29 cellular contexts compared by ENCODE assay signal in the genomic region with DNA sequence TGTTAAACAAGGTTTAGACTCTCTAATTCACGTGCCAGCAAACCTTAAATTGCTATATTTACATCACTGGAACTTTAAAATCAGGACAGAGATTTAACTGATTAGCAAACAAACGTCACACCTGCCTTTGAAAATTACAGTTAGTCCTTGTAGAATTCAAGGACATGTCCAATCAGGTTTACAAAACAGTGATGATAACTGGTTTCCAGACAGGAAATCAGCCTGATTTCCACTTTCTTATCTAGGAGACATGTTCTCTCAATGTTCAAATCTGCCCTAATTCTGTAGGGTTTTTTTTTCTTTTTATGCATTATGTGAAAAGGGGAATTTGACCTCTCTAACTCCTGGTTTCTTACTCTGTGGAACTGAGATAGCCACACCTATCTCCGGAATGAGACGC. TPM values are rescaled to one million over a fixed set of nuclear protein-coding genes. Genes with fewer than 3 reads are reported as not detected.
DNase-seq lines count a peak whose midpoint lies in the region; ATAC-seq, FAIRE-seq and TF ChIP-seq lines count a peak whose summit lies in the region.
"Had no signal": no experiment of that assay in that cellular context is flagged by ENCODE, and none has a peak within 500 bp of the region (broad histone marks: within the 10 kb centered on the region; RNA-seq: fewer than 3 reads in every experiment).

No MANE protein-coding gene starts in this region.

- intact Hi-C loops in upper lobe of right lung (cut with DNase I), result no loop called here
- intact Hi-C loops in activated T-helper 2 cell treated with anti-CD3 and anti-CD28 coated beads, Interferon-gamma antibody, Interleukin-2, Interleukin-4, amounts not matched to agents 10 μg/mL and 5 μg/mL and 100 μg/mL, durations not matched to agents 14 hours and 24 hours and 36 hours (cut with micrococcal nuclease), result no loop called here

- CTCF ChIA-PET in SK-N-SH (lab: Yijun Ruan, JAX) (no interaction called here), WTC11 (lab: Charles Lee) (interaction anchor here (0.8 to 1.2 kb wide), 2 partner anchors 94 to 203 kb away, joined by 3 to 4 read pairs; no protein-coding TSS in a partner anchor)

- H3K27ac Mint-ChIP-seq in WTC11, result no peak overlapping the region
- H3K27ac Mint-ChIP-seq in activated T-helper 2 cell treated with anti-CD3 and anti-CD28 coated beads, Interferon-gamma antibody, Interleukin-2, Interleukin-4, amounts not matched to agents 10 μg/mL and 5 μg/mL and 100 μg/mL, durations not matched to agents 14 hours and 24 hours and 36 hours, result no peak overlapping the region
- H3K27ac Mint-ChIP-seq: activated CD4-positive, alpha-beta T cell treated with anti-CD3 and anti-CD28 coated beads, Interleukin-2, amount 10 ng/mL, durations not matched to agents 24 days and 14 days; activated naive CD4-positive, alpha-beta T cell treated with anti-CD3 and anti-CD28 coated beads, Interleukin-2, amount 50 U/mL, for 24 hours; memory B cell had no signal

- H2AFZ ChIP-seq in SK-N-SH (ENCODE audit: low read depth), result 0 out of 2 replicates have a peak overlapping the region, but pooled peaks have one; percentile 35
- peak overlapping the region; percentile 96 for H2AFZ ChIP-seq in keratinocyte (ENCODE audit: control insufficient read depth, low read length)

- POLR2A ChIA-PET in SK-N-SH (lab: Yijun Ruan, JAX), result no interaction called here
- POLR2A ChIA-PET in WTC11 (lab: Charles Lee), result interaction anchor here (0.6 kb wide), 1 partner anchor 308 kb away, joined by 3 read pairs; no protein-coding TSS in a partner anchor

- H3K9ac ChIP-seq in SK-N-SH, result no peak overlapping the region
- no peak overlapping the region for H3K9ac ChIP-seq in keratinocyte (ENCODE audit: control insufficient read depth, extremely low read depth, insufficient read depth, low read length)
- H3K9ac ChIP-seq: BLaER1 had no signal

- no peaks in the 10 kb centered on the region for H3K79me2 ChIP-seq in SK-N-SH (ENCODE audit: insufficient read depth)
- H3K79me2 ChIP-seq in keratinocyte (ENCODE audit: control insufficient read depth, insufficient read depth, low read length), result no peaks in the 10 kb centered on the region

- H3K4me2 ChIP-seq in SK-N-SH (no peak overlapping the region), keratinocyte (ENCODE audit: control insufficient read depth, extremely low read depth, insufficient read depth, low read depth, low read length) (peak overlapping the region; percentile 89)
- H3K4me2 ChIP-seq: BLaER1, smooth muscle cell had no signal

- ATAC-seq in SK-N-SH treated with all-trans-retinoic acid at 6 μM for 48 hours, result no peak
- ATAC-seq in upper lobe of right lung, result no peak
- ATAC-seq in WTC11, result no peak
- no peak for ATAC-seq in GM18873 (IDR thresholded peaks at IDR 0.05; ENCODE audit: low FRiP score, unreplicated experiment)
- ATAC-seq: heart left ventricle had no signal

- H3F3A ChIP-seq in SK-N-SH (replicated peaks; ENCODE audit: insufficient read depth), result no peaks in the 10 kb centered on the region

- no peak overlapping the region for H3K4me3 ChIP-seq in SK-N-SH (ENCODE audit: low read depth in 2 of 2, low read length in 1 of 2)
- peak overlapping the region in 2 of 3 experiments; percentile 64 to 67 for H3K4me3 ChIP-seq in keratinocyte (ENCODE audit: control insufficient read depth in 2 of 3, extremely low read depth in 1 of 3, insufficient read depth in 2 of 3, low read depth in 1 of 3, low read length in 3 of 3)
- no peak overlapping the region for H3K4me3 ChIP-seq in upper lobe of right lung
- H3K4me3 ChIP-seq: BLaER1, heart left ventricle, SK-N-MC, smooth muscle cell, uterus had no signal

- H4K20me1 ChIP-seq in SK-N-SH (ENCODE audit: insufficient read depth) (no peaks in the 10 kb centered on the region), keratinocyte (ENCODE audit: control insufficient read depth, extremely low read depth, insufficient read depth, low read length) (no peaks in the 10 kb centered on the region)
- H4K20me1 ChIP-seq: BLaER1 had no signal

- no peak overlapping the region for H3K27ac ChIP-seq in SK-N-SH (ENCODE audit: low read depth in 2 of 2, low read length in 1 of 2)
- peak overlapping the region; percentile 90 for H3K27ac ChIP-seq in keratinocyte (ENCODE audit: control insufficient read depth, insufficient read depth, low read length)
- peak overlapping the region; percentile 47 for H3K27ac ChIP-seq in upper lobe of right lung
- H3K27ac ChIP-seq: BLaER1, heart left ventricle, SK-N-MC, uterus had no signal

- TF ChIP-seq RAD21 in SK-N-SH (IDR thresholded peaks at IDR 0.05; ENCODE audit: low read length), result no peak

- no peak for TF ChIP-seq CTCF in SK-N-SH (IDR thresholded peaks at IDR 0.05)
- TF ChIP-seq CTCF in keratinocyte (optimal IDR thresholded peaks at IDR 0.05 in 1 of 3, IDR thresholded peaks at IDR 0.05 in 1 of 3, conservative IDR thresholded peaks at IDR 0.05 in 1 of 3; ENCODE audit: extremely low read depth in 1 of 3, insufficient read depth in 2 of 3, low read length in 3 of 3), result no peak
- TF ChIP-seq CTCF in upper lobe of right lung (IDR thresholded peaks at IDR 0.05), result no peak
- no peak for TF ChIP-seq CTCF in WTC11 (IDR thresholded peaks at IDR 0.05)

- H3K4me1 ChIP-seq in SK-N-SH (ENCODE audit: control insufficient read depth in 1 of 2, insufficient read depth in 2 of 2, low read depth in 1 of 2, low read length in 1 of 2) (no peaks in the 10 kb centered on the region; a peak in 2 of 4 replicates), keratinocyte (ENCODE audit: control insufficient read depth, extremely low read depth, insufficient read depth, low read length) (peaks cover 52% of the 10 kb centered on the region), upper lobe of right lung (peaks cover 4% of the 10 kb centered on the region)
- H3K4me1 ChIP-seq: BLaER1, uterus had no signal

- H3K36me3 ChIP-seq in SK-N-SH (replicated peaks in 1 of 2; ENCODE audit: control insufficient read depth in 1 of 2, insufficient read depth in 2 of 2, low read length in 1 of 2) (no peaks in the 10 kb centered on the region), keratinocyte (ENCODE audit: control insufficient read depth in 2 of 2, extremely low read depth in 1 of 2, insufficient read depth in 2 of 2, low read length in 2 of 2) (no peaks in the 10 kb centered on the region), upper lobe of right lung (no peaks in the 10 kb centered on the region)
- H3K36me3 ChIP-seq: BLaER1, heart left ventricle, uterus had no signal

- H3K27me3 ChIP-seq in SK-N-SH (ENCODE audit: insufficient read depth) (no peaks in the 10 kb centered on the region), keratinocyte (ENCODE audit: control insufficient read depth, extremely low read depth, insufficient read depth, low read length) (no peaks in the 10 kb centered on the region), upper lobe of right lung (no peaks in the 10 kb centered on the region)
- H3K27me3 ChIP-seq: BLaER1, heart left ventricle, uterus had no signal

- H3K27me3 Mint-ChIP-seq in WTC11 (ENCODE audit: low read depth), result no peaks in the 10 kb centered on the region
- no peaks in the 10 kb centered on the region for H3K27me3 Mint-ChIP-seq in activated T-helper 2 cell treated with anti-CD3 and anti-CD28 coated beads, Interferon-gamma antibody, Interleukin-2, Interleukin-4, amounts not matched to agents 10 μg/mL and 5 μg/mL and 100 μg/mL, durations not matched to agents 14 hours and 24 hours and 36 hours (ENCODE audit: low read depth)
- H3K27me3 Mint-ChIP-seq: activated CD4-positive, alpha-beta T cell treated with anti-CD3 and anti-CD28 coated beads, Interleukin-2, amount 10 ng/mL, durations not matched to agents 24 days and 14 days; activated naive CD4-positive, alpha-beta T cell treated with anti-CD3 and anti-CD28 coated beads, Interleukin-2, amount 50 U/mL, for 24 hours; memory B cell had no signal

- no peak for FAIRE-seq in keratinocyte (lab: Jason Lieb, UNC)
- FAIRE-seq: GM18507, H54, HTR-8/SVneo had no signal

- peaks cover 4% of the 10 kb centered on the region; the same call in 1 of the 2 replicates for H3K4me1 Mint-ChIP-seq in WTC11
- no peaks in the 10 kb centered on the region for H3K4me1 Mint-ChIP-seq in activated T-helper 2 cell treated with anti-CD3 and anti-CD28 coated beads, Interferon-gamma antibody, Interleukin-2, Interleukin-4, amounts not matched to agents 10 μg/mL and 5 μg/mL and 100 μg/mL, durations not matched to agents 14 hours and 24 hours and 36 hours (ENCODE audit: low read depth)
- H3K4me1 Mint-ChIP-seq: activated CD4-positive, alpha-beta T cell treated with anti-CD3 and anti-CD28 coated beads, Interleukin-2, amount 10 ng/mL, durations not matched to agents 24 days and 14 days; activated naive CD4-positive, alpha-beta T cell treated with anti-CD3 and anti-CD28 coated beads, Interleukin-2, amount 50 U/mL, for 24 hours; memory B cell had no signal

- no peak for TF ChIP-seq EP300 in SK-N-SH (IDR thresholded peaks at IDR 0.05; ENCODE audit: borderline replicate concordance in 1 of 2, low read depth in 1 of 2, low read length in 1 of 2)

- WGBS in SK-N-SH (ENCODE audit: low lambda C conversion rate), result 35% methylated on average over 4 of the region's 4 CpGs

- H3K9me3 ChIP-seq in SK-N-SH (no peaks in the 10 kb centered on the region), keratinocyte (ENCODE audit: control insufficient read depth, low read depth, low read length) (no peaks in the 10 kb centered on the region), upper lobe of right lung (no peaks in the 10 kb centered on the region)
- H3K9me3 ChIP-seq: BLaER1, heart left ventricle, uterus had no signal

- DNase-seq in SK-N-SH (no peak), SK-N-DZ (ENCODE audit: low spot score) (peak; percentile 38), keratinocyte (ENCODE audit: low read depth, low spot score) (no peak), upper lobe of right lung (no peak), WTC11 (ENCODE audit: low spot score) (no peak)
- no peak for DNase-seq in activated T-helper 2 cell treated with anti-CD3 and anti-CD28 coated beads, Interferon-gamma antibody, Interleukin-2, Interleukin-4, amounts not matched to agents 10 μg/mL and 5 μg/mL and 100 μg/mL, durations not matched to agents 14 hours and 24 hours and 36 hours (ENCODE audit: low spot score)
- DNase-seq: activated CD4-positive, alpha-beta T cell treated with anti-CD3 and anti-CD28 coated beads, Interleukin-2, amount 10 ng/mL, durations not matched to agents 24 days and 14 days; anterior cingulate cortex; caudate nucleus; dermis blood vessel endothelial cell; DMS79; heart left ventricle; NCI-H2029 treated with DMSO at 0.1 percent for 48 hours; NCI-H345; nucleus accumbens; stimulated activated CD4-positive, alpha-beta T cell treated with anti-CD3 and anti-CD28 coated beads, Interleukin-2, amount 100 ng/mL, for 24 hours; T-helper 2 cell; uterus had no signal

- H3K9me3 Mint-ChIP-seq in WTC11, result no peaks in the 10 kb centered on the region
- H3K9me3 Mint-ChIP-seq in activated T-helper 2 cell treated with anti-CD3 and anti-CD28 coated beads, Interferon-gamma antibody, Interleukin-2, Interleukin-4, amounts not matched to agents 10 μg/mL and 5 μg/mL and 100 μg/mL, durations not matched to agents 14 hours and 24 hours and 36 hours, result no peaks in the 10 kb centered on the region
- H3K9me3 Mint-ChIP-seq: activated CD4-positive, alpha-beta T cell treated with anti-CD3 and anti-CD28 coated beads, Interleukin-2, amount 10 ng/mL, durations not matched to agents 24 days and 14 days; activated naive CD4-positive, alpha-beta T cell treated with anti-CD3 and anti-CD28 coated beads, Interleukin-2, amount 50 U/mL, for 24 hours; memory B cell had no signal

- no peak overlapping the region for H3K4me3 Mint-ChIP-seq in WTC11
- no peak overlapping the region for H3K4me3 Mint-ChIP-seq in activated T-helper 2 cell treated with anti-CD3 and anti-CD28 coated beads, Interferon-gamma antibody, Interleukin-2, Interleukin-4, amounts not matched to agents 10 μg/mL and 5 μg/mL and 100 μg/mL, durations not matched to agents 14 hours and 24 hours and 36 hours (ENCODE audit: low read depth)
- H3K4me3 Mint-ChIP-seq: activated CD4-positive, alpha-beta T cell treated with anti-CD3 and anti-CD28 coated beads, Interleukin-2, amount 10 ng/mL, durations not matched to agents 24 days and 14 days; activated naive CD4-positive, alpha-beta T cell treated with anti-CD3 and anti-CD28 coated beads, Interleukin-2, amount 50 U/mL, for 24 hours; memory B cell had no signal

- no peaks in the 10 kb centered on the region for H3K9me2 ChIP-seq in SK-N-SH

- H3K36me3 Mint-ChIP-seq in WTC11, result no peaks in the 10 kb centered on the region; the same call in 1 of the 2 replicates
- H3K36me3 Mint-ChIP-seq in activated T-helper 2 cell treated with anti-CD3 and anti-CD28 coated beads, Interferon-gamma antibody, Interleukin-2, Interleukin-4, amounts not matched to agents 10 μg/mL and 5 μg/mL and 100 μg/mL, durations not matched to agents 14 hours and 24 hours and 36 hours (ENCODE audit: low read depth), result no peaks in the 10 kb centered on the region
- H3K36me3 Mint-ChIP-seq: activated naive CD4-positive, alpha-beta T cell treated with anti-CD3 and anti-CD28 coated beads, Interleukin-2, amount 50 U/mL, for 24 hours; memory B cell had no signal

- dilution Hi-C loops in keratinocyte (cut with MboI; ENCODE audit: extremely low pct_ligation_motif_present, low sequenced_read_pairs), result no loop called here

- no peaks in the 10 kb centered on the region for H3K9me1 ChIP-seq in keratinocyte (ENCODE audit: control insufficient read depth, extremely low read depth, insufficient read depth, low read length)

RNA-seq across cellular contexts. Expression of a gene that starts 26.4 kb away (rescaled TPM):
- polyA plus RNA-seq in SK-N-SH (2012; rRNA removed) (not detected in 2 replicates), keratinocyte (16.6 to 29.2 TPM (median 22.6 TPM) in 3 replicates)
- polyA plus RNA-seq in SK-N-SH (2012; cell fraction: cytosol; rRNA removed), result not detected in 2 replicates
- not detected in 2 replicates for polyA plus RNA-seq in SK-N-SH (2012; cell fraction: nucleus; rRNA removed)
- polyA plus RNA-seq in SK-N-DZ (2014; cell fraction: cytosol; rRNA removed), result 1.2 and 1.3 TPM in 2 replicates
- polyA plus RNA-seq in SK-N-DZ (2014; cell fraction: nucleus; rRNA removed), result 12.4 and 13.3 TPM in 2 replicates
- polyA plus RNA-seq in keratinocyte (2011; ENCODE audit: low read depth), result 1,735 TPM
- polyA plus RNA-seq in keratinocyte (2011; cell fraction: cytosol; rRNA removed), result 27.8 and 30.2 TPM in 2 replicates
- polyA plus RNA-seq in keratinocyte (2011; cell fraction: nucleus; rRNA removed), result 45.9 and 75.2 TPM in 2 replicates
- 18.4 and 322 TPM in 2 replicates for polyA plus RNA-seq in keratinocyte (2012; ENCODE audit: low replicate concordance)
- polyA minus RNA-seq in keratinocyte, result 1.5 to 6.8 TPM (median 5.6 TPM) in 3 replicates
- 9.0 TPM for polyA minus RNA-seq in keratinocyte (2011; cell fraction: cytosol; rRNA and poly(A)+ RNA removed)
- 21.2 and 34.9 TPM in 2 replicates for polyA minus RNA-seq in keratinocyte (2011; cell fraction: nucleus; rRNA and poly(A)+ RNA removed)
- total RNA-seq in upper lobe of right lung (3.2 TPM), WTC11 (2021) (5.9 to 10.5 TPM (median 8.4 TPM) in 3 replicates)
- total RNA-seq in activated T-helper 2 cell treated with anti-CD3 and anti-CD28 coated beads, Interferon-gamma antibody, Interleukin-2, Interleukin-4, amounts not matched to agents 10 μg/mL and 5 μg/mL and 100 μg/mL, durations not matched to agents 14 hours and 24 hours and 36 hours, result not detected in 2 replicates
- total RNA-seq: activated CD4-positive, alpha-beta T cell treated with anti-CD3 and anti-CD28 coated beads, Interleukin-2, amount 10 ng/mL, durations not matched to agents 24 days and 14 days; RPMI7951 had no signal

Comparison
In these comparisons a context has a peak if more than half of its experiments do, and no peak if none do; other contexts are left out.
1. H3K27ac ChIP-seq: peak in keratinocyte (single experiment) and upper lobe of right lung (single experiment); none in SK-N-SH (0 of 2).
2. H3K4me3 ChIP-seq: peak in keratinocyte (2 of 3); none in SK-N-SH (0 of 2) and upper lobe of right lung (single experiment).